Comparison of ENCODE assay signal across 2 cellular contexts in genomic region chr1:36562181-36562685, GRCh38.
TF ChIP-seq lines count a peak whose summit lies in the region.

No MANE protein-coding gene starts in this region.

TF ChIP-seq in HepG2, 621 proteins besides CTCF, POLR2A, EP300 and RAD21 (continued from another document):
- no peak for TF ChIP-seq FUBP1 (CRISPR knock-in tag; IDR thresholded peaks at IDR 0.05; ENCODE audit: borderline replicate concordance)
- TF ChIP-seq MTERF4 (CRISPR knock-in tag; IDR thresholded peaks at IDR 0.05) = no peak
- no peak for TF ChIP-seq ZBTB21 (CRISPR knock-in tag; IDR thresholded peaks at IDR 0.05)
- TF ChIP-seq PATZ1 (CRISPR knock-in tag; IDR thresholded peaks at IDR 0.05) = no peak
- no peak for TF ChIP-seq ZNF354B (CRISPR knock-in tag; IDR thresholded peaks at IDR 0.05)
- no peak for TF ChIP-seq ONECUT2 (CRISPR knock-in tag; IDR thresholded peaks at IDR 0.05)
- no peak for TF ChIP-seq HDAC6 (IDR thresholded peaks at IDR 0.05; ENCODE audit: low read depth, low read length)
TF ChIP-seq in HepG2: peak in this region for 0.

TF ChIP-seq in SK-N-SH, 30 proteins besides CTCF, POLR2A, EP300 and RAD21 (continued from another document):
- TF ChIP-seq MAX (IDR thresholded peaks at IDR 0.05; ENCODE audit: low read depth) (no peak), RCOR1 (IDR thresholded peaks at IDR 0.05; ENCODE audit: low read length) (no peak), FOXM1 (IDR thresholded peaks at IDR 0.05; ENCODE audit: low read depth) (no peak), TEAD4 (IDR thresholded peaks at IDR 0.05; ENCODE audit: borderline replicate concordance, insufficient read depth) (no peak), SIN3A (IDR thresholded peaks at IDR 0.05; ENCODE audit: borderline replicate concordance, low read depth, low read length) (no peak), RXRA (IDR thresholded peaks at IDR 0.05; ENCODE audit: borderline replicate concordance, low read depth) (no peak), ZBTB33 (IDR thresholded peaks at IDR 0.05; ENCODE audit: borderline replicate concordance, low read depth) (no peak), GATA2 (CRISPR knock-in tag; IDR thresholded peaks at IDR 0.05) (no peak)
